14 cellular contexts compared by ENCODE assay signal in genomic region chr6:1477432-1478090, GRCh38.
DNase-seq lines count a peak whose midpoint lies in the region; FAIRE-seq and TF ChIP-seq lines count a peak whose summit lies in the region.
"Had no signal": no experiment of that assay in that cellular context is flagged by ENCODE, and none has a peak within 500 bp of the region (broad histone marks: within the 10 kb centered on the region; RNA-seq: fewer than 3 reads in every experiment).

No MANE protein-coding gene starts in this region.

- no peak overlapping the region for H3K27ac ChIP-seq in astrocyte (ENCODE audit: low read depth, low read length)
- H3K27ac ChIP-seq: parathyroid adenoma had no signal

- H2AFZ ChIP-seq in astrocyte (ENCODE audit: low read depth, low read length), result no peak overlapping the region
- H2AFZ ChIP-seq: parathyroid adenoma had no signal

- no peaks in the 10 kb centered on the region for H3K27me3 Mint-ChIP-seq in astrocyte (ENCODE audit: low read depth, unreplicated experiment)

- H3K27ac Mint-ChIP-seq in astrocyte (ENCODE audit: unreplicated experiment), result no peak overlapping the region

- no peak overlapping the region for H3K9ac ChIP-seq in astrocyte (ENCODE audit: low read length)
- H3K9ac ChIP-seq: parathyroid adenoma had no signal

- H3K36me3 ChIP-seq in astrocyte (ENCODE audit: insufficient read depth, low read length), result no peaks in the 10 kb centered on the region

- peaks cover 9% of the 10 kb centered on the region for H3K4me1 ChIP-seq in astrocyte (ENCODE audit: insufficient read depth, low read length)
- H3K4me1 ChIP-seq: parathyroid adenoma had no signal

- TF ChIP-seq CTCF in astrocyte (IDR thresholded peaks at IDR 0.05; ENCODE audit: insufficient read depth, low read depth, low read length) (peak; percentile 3), fibroblast of villous mesenchyme (IDR thresholded peaks at IDR 0.05; ENCODE audit: insufficient read depth, low read depth, low read length) (no peak)

- peak overlapping the region; percentile 33 for H3K4me2 ChIP-seq in astrocyte (ENCODE audit: low read length)

- H3K9me3 Mint-ChIP-seq in astrocyte (ENCODE audit: unreplicated experiment), result peaks cover 1% of the 10 kb centered on the region

- H3K9me3 ChIP-seq in astrocyte (ENCODE audit: insufficient read depth, low read depth, low read length), result no peaks in the 10 kb centered on the region

- no peaks in the 10 kb centered on the region for H3K27me3 ChIP-seq in astrocyte (ENCODE audit: insufficient read depth, low read length)

- no peak overlapping the region for H3K4me3 Mint-ChIP-seq in astrocyte (ENCODE audit: unreplicated experiment)

- no peaks in the 10 kb centered on the region for H4K20me1 ChIP-seq in astrocyte (ENCODE audit: insufficient read depth, low read length)

- DNase-seq in A172 (ENCODE audit: low spot score) (peak; percentile 68), HCEC 1CT (peak; percentile 47), astrocyte (ENCODE audit: low read depth) (peak; percentile 85), fibroblast of villous mesenchyme (ENCODE audit: low read depth) (peak; percentile 14), RCC 7860 (ENCODE audit: low spot score) (no peak), NCI-H2227 treated with DMSO at 0.1 percent for 48 hours (lab: John Stamatoyannopoulos, UW) (no peak)
- no peak for DNase-seq in activated effector memory CD4-positive, alpha-beta T cell treated with Interleukin-2 at 50 U/mL for 16 hours
- DNase-seq in effector CD4-positive, alpha-beta T cell, result no peak
- DNase-seq: activated CD4-positive, CD25-positive, alpha-beta regulatory T cell; DMS153; MV-4-11; NCI-H2107 had no signal

- H3K4me1 Mint-ChIP-seq in astrocyte (ENCODE audit: low read depth, unreplicated experiment), result peaks cover 26% of the 10 kb centered on the region

- H3K79me2 ChIP-seq in astrocyte (ENCODE audit: insufficient read depth, low read length), result no peaks in the 10 kb centered on the region
- H3K79me2 ChIP-seq: parathyroid adenoma had no signal

- FAIRE-seq in astrocyte (lab: Jason Lieb, UNC) (no peak), RCC 7860 (lab: Jason Lieb, UNC) (no peak)

- H3K4me3 ChIP-seq in astrocyte (ENCODE audit: insufficient read depth, low read depth, low read length) (no peak overlapping the region), fibroblast of villous mesenchyme (ENCODE audit: low read depth, low read length) (no peak overlapping the region)

- no peaks in the 10 kb centered on the region for H3K36me3 Mint-ChIP-seq in astrocyte (ENCODE audit: low read depth, unreplicated experiment)
- H3K36me3 Mint-ChIP-seq: activated naive CD4-positive, alpha-beta T cell treated with anti-CD3 and anti-CD28 coated beads, Interleukin-2, amount 50 U/mL, for 72 hours had no signal

Comparison
In these comparisons a context has a peak if more than half of its experiments do, and no peak if none do; other contexts are left out.
1. DNase-seq: peak in A172 (single experiment), HCEC 1CT (single experiment), astrocyte (single experiment) and fibroblast of villous mesenchyme (single experiment); none in activated effector memory CD4-positive, alpha-beta T cell treated with Interleukin-2 at 50 U/mL for 16 hours (single experiment), RCC 7860 (single experiment), effector CD4-positive, alpha-beta T cell (single experiment) and NCI-H2227 treated with DMSO at 0.1 percent for 48 hours (single experiment).